In the genomic region with DNA sequence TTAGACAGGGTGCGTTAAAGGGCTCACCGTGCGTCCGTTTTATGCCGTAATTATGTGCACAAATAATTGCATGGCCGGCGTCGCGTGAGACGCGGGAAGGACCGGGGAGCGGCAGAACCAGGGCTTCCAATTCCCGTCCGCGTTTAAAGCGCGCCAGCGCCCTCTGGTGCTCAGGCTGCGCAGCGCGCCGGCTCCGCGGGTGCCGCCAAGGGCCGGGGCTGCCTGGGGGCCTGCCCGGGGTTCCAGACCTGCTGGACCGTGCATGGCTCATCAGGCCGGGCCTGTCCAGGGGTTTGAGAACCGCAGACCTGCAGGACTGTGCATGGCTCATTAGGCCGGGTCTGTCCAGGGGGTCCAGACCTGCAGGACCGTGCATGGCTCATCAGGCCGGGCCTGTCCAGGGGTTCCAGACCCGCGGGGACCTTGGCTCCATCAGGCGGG, we compare ENCODE assay signal across 8 cellular contexts.
DNase-seq lines count a peak whose midpoint lies in the region; ATAC-seq and TF ChIP-seq lines count a peak whose summit lies in the region.

No MANE protein-coding gene starts in this region.

- H3K27me3 ChIP-seq in tibial nerve: peaks cover 0 to 12% of the 10 kb centered on the region in 2 donors

- no peaks in the 10 kb centered on the region for H3K9me3 ChIP-seq in tibial nerve

- no peaks in the 10 kb centered on the region for H3K36me3 ChIP-seq in tibial nerve

- H3K4me3 ChIP-seq in tibial nerve: peak overlapping the region in 2 of 4 donors; percentile 30 to 38

- in situ Hi-C loops in ACHN (cut with HindIII; ENCODE audit: low pct_ligation_motif_present, low pct_unique_long_range_greater_than_20kb, low sequenced_read_pairs): no loop called here

- TF ChIP-seq EP300 in tibial nerve (IDR thresholded peaks at IDR 0.05): no peak

- peaks cover 0 to 11% (median 0%) of the 10 kb centered on the region in 4 donors for H3K4me1 ChIP-seq in tibial nerve

- 18 to 24% methylated on average over 24 to 36 of the region's 37 CpGs for WGBS in tibial nerve, 2 donors

- peak; percentile 92 for ATAC-seq in GM18861 (IDR thresholded peaks at IDR 0.05; ENCODE audit: unreplicated experiment)

- peak; percentile 76 to 94 (median 89) for TF ChIP-seq CTCF in tibial nerve (IDR thresholded peaks at IDR 0.05)

- TF ChIP-seq POLR2A in tibial nerve (IDR thresholded peaks at IDR 0.05): no peak

- DNase-seq in ACHN (peak; percentile 42), HS-5 (ENCODE audit: low read depth) (peak; percentile 3), SHP77 treated with DMSO at 0.1 percent for 48 hours (lab: John Stamatoyannopoulos, UW) (peak; percentile 13), globus pallidus (ENCODE audit: low spot score) (peak; percentile 62), pons (ENCODE audit: low spot score) (peak; percentile 48), tibial nerve (ENCODE audit: low spot score in 2 of 2) (peak; percentile 43 to 70)
- peak; percentile 51 to 80 (median 70) for DNase-seq in activated naive CD4-positive, alpha-beta T cell (lab: John Stamatoyannopoulos, UW)

- H3K27ac ChIP-seq in tibial nerve: no peak overlapping the region

Comparison
In these comparisons a context has a peak if more than half of its experiments do, and no peak if none do; other contexts are left out.
1. DNase-seq: peak in every context shown above with its lines; median percentile 70 in activated naive CD4-positive, alpha-beta T cell; 62 in globus pallidus; 56 in tibial nerve; 48 in pons; 42 in ACHN; 13 in SHP77 treated with DMSO at 0.1 percent for 48 hours; 3 in HS-5.